In the genomic region with DNA sequence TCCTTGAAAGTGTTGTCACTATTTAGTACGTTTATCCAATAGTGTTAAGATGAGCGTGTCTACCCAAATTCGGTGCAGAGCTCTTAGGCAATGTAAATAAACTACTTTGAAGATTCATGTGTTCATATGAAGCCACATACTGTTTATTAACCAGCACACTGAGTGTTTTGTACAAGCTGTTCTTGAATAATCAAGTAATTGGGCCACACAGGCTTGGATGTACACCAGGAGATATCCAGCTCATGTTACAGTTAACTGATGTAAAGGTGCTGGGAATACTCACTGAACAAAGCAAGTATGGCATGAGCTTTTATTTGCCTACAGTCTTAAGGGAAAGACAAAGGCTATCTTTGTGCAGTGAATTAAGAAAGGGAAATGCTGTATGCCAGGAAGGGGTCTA, we compare ENCODE assay signal across 8 cellular contexts. TPM values are rescaled to one million over a fixed set of nuclear protein-coding genes. Genes with fewer than 3 reads are reported as not detected.
DNase-seq lines count a peak whose midpoint lies in the region; ATAC-seq lines count a peak whose summit lies in the region.

No MANE protein-coding gene starts in this region.

- H3K27me3 ChIP-seq in skeletal muscle satellite cell (ENCODE audit: control insufficient read depth, insufficient read depth, low read length): no peaks in the 10 kb centered on the region

- peak overlapping the region; percentile 82 for H3K4me2 ChIP-seq in skeletal muscle satellite cell (ENCODE audit: low read length)

- DNase-seq in NCI-H345 (lab: John Stamatoyannopoulos, UW) (peak; percentile 1), NCI-H345 treated with DMSO at 0.1 percent for 48 hours (lab: John Stamatoyannopoulos, UW; ENCODE audit: unreplicated experiment) (no peak), SK-N-MC (ENCODE audit: low read depth, low spot score) (no peak), foreskin melanocyte (peak; percentile 29)

- H3K36me3 ChIP-seq in SK-N-MC (ENCODE audit: insufficient read depth, low read length): peaks cover 30% of the 10 kb centered on the region
- H3K36me3 ChIP-seq in skeletal muscle satellite cell (ENCODE audit: insufficient read depth, low read length): peaks cover 3% of the 10 kb centered on the region

- peak overlapping the region; percentile 94 for H3K9ac ChIP-seq in SK-N-MC (ENCODE audit: insufficient read length)
- H3K9ac ChIP-seq in skeletal muscle satellite cell (ENCODE audit: low read depth, low read length): peak overlapping the region; percentile 90

- peak overlapping the region; percentile 84 for H3K4me3 ChIP-seq in SK-N-MC
- H3K4me3 ChIP-seq in skeletal muscle satellite cell (ENCODE audit: low read length): peak overlapping the region; percentile 81

- H3K9me3 ChIP-seq in SK-N-MC (ENCODE audit: low read depth, low read length) (no peaks in the 10 kb centered on the region), skeletal muscle satellite cell (replicated peaks; ENCODE audit: low read length) (no peaks in the 10 kb centered on the region)

- H3K4me1 ChIP-seq in skeletal muscle satellite cell (ENCODE audit: control insufficient read depth, insufficient read depth, low read length): peaks cover 15% of the 10 kb centered on the region

- ATAC-seq in HG03025 (IDR thresholded peaks at IDR 0.05; ENCODE audit: low FRiP score, unreplicated experiment): no peak
- no peak for ATAC-seq in GM19395 (IDR thresholded peaks at IDR 0.05; ENCODE audit: unreplicated experiment)
- ATAC-seq in GM18519 (IDR thresholded peaks at IDR 0.05; ENCODE audit: low FRiP score, unreplicated experiment): no peak

- peak overlapping the region; percentile 68 for H3K27ac ChIP-seq in SK-N-MC

RNA-seq across cellular contexts. Expression of gene DHX36, which starts 0.6 kb away (rescaled TPM):
- 39.5 and 41.1 TPM in 2 replicates for total RNA-seq in skeletal muscle satellite cell (2012; rRNA removed)

Comparison
In these comparisons a context has a peak if more than half of its experiments do, and no peak if none do; other contexts are left out.
1. DNase-seq: peak in NCI-H345 (single experiment) and foreskin melanocyte (single experiment); none in NCI-H345 treated with DMSO at 0.1 percent for 48 hours (single experiment) and SK-N-MC (single experiment).